In genomic region chr19:39349326-39349725, GRCh38 we compare ENCODE assay signal across 19 cellular contexts. TPM values are rescaled to one million over a fixed set of nuclear protein-coding genes. Genes with fewer than 3 reads are reported as not detected.
DNase-seq lines count a peak whose midpoint lies in the region; ATAC-seq and TF ChIP-seq lines count a peak whose summit lies in the region.
"Had no signal": no experiment of that assay in that cellular context is flagged by ENCODE, and none has a peak within 500 bp of the region (broad histone marks: within the 10 kb centered on the region; RNA-seq: fewer than 3 reads in every experiment).

No MANE protein-coding gene starts in this region.

- no peak for DNase-seq in cardiac muscle cell (ENCODE audit: low read depth in 1 of 2, low spot score in 1 of 2)
- no peak for DNase-seq in left ventricle myocardium inferior
- peak; percentile 68 for DNase-seq in medulla oblongata (ENCODE audit: extremely low spot score)
- no peak for DNase-seq in C1 segment of cervical spinal cord (lab: John Stamatoyannopoulos, UW)
- no peak for DNase-seq in foreskin melanocyte
- DNase-seq: ACHN; CD4-positive, alpha-beta T cell; DND-41; GDM1; GM23248; NCI-H1092; NCI-H2107; NCI-H345; NCI-H526 treated with DMSO at 0.1 percent for 48 hours had no signal

- ATAC-seq in activated T-helper 17 cell treated with anti-CD3 and anti-CD28 coated beads, Interleukin-2, amount 50 U/mL, for 72 hours (replicated peaks), result no peak
- no peak for ATAC-seq in HG02884 (IDR thresholded peaks at IDR 0.05; ENCODE audit: unreplicated experiment)
- ATAC-seq: Right ventricle myocardium inferior had no signal

- H3K9me3 Mint-ChIP-seq in activated T-helper 17 cell treated with anti-CD3 and anti-CD28 coated beads, Interleukin-2, amount 50 U/mL, for 72 hours, result no peaks in the 10 kb centered on the region
- H3K9me3 Mint-ChIP-seq: CD4-positive, alpha-beta T cell; IgD-negative memory B cell had no signal

- H3K36me3 Mint-ChIP-seq in activated T-helper 17 cell treated with anti-CD3 and anti-CD28 coated beads, Interleukin-2, amount 50 U/mL, for 72 hours (ENCODE audit: low read depth), result peaks cover 79% of the 10 kb centered on the region

- peak overlapping the region; percentile 29 for H3K27ac ChIP-seq in cardiac muscle cell
- no peak overlapping the region for H3K27ac ChIP-seq in left ventricle myocardium inferior (replicated peaks)
- peak overlapping the region; percentile 72 for H3K27ac ChIP-seq in temporal lobe (ENCODE audit: low read depth, low read length)
- H3K27ac ChIP-seq: GM23248 had no signal

- no peaks in the 10 kb centered on the region for H3K27me3 Mint-ChIP-seq in activated T-helper 17 cell treated with anti-CD3 and anti-CD28 coated beads, Interleukin-2, amount 50 U/mL, for 72 hours
- H3K27me3 Mint-ChIP-seq: CD4-positive, alpha-beta T cell; IgD-negative memory B cell had no signal

- TF ChIP-seq CTCF in cardiac muscle cell (IDR thresholded peaks at IDR 0.05; ENCODE audit: low read depth, low read length) (no peak), left ventricle myocardium inferior (IDR thresholded peaks at IDR 0.05; ENCODE audit: borderline replicate concordance) (no peak)

- H3K4me1 Mint-ChIP-seq in activated T-helper 17 cell treated with anti-CD3 and anti-CD28 coated beads, Interleukin-2, amount 50 U/mL, for 72 hours, result peaks cover 45% of the 10 kb centered on the region

- intact Hi-C loops in left ventricle myocardium inferior (cut with micrococcal nuclease), result no loop called here

- H3K4me1 ChIP-seq in cardiac muscle cell (ENCODE audit: low read depth) (peaks cover 23% of the 10 kb centered on the region), left ventricle myocardium inferior (peaks cover 63% of the 10 kb centered on the region)

- H3K9me3 ChIP-seq in cardiac muscle cell (ENCODE audit: low read depth) (no peaks in the 10 kb centered on the region), left ventricle myocardium inferior (replicated peaks) (no peaks in the 10 kb centered on the region)

- H3K27ac Mint-ChIP-seq in activated T-helper 17 cell treated with anti-CD3 and anti-CD28 coated beads, Interleukin-2, amount 50 U/mL, for 72 hours, result peak overlapping the region; percentile 48
- H3K27ac Mint-ChIP-seq: CD4-positive, alpha-beta T cell had no signal

- H3K36me3 ChIP-seq in cardiac muscle cell (peaks cover 18% of the 10 kb centered on the region), left ventricle myocardium inferior (peaks cover 18% of the 10 kb centered on the region)

- no peak overlapping the region for H3K4me3 ChIP-seq in cardiac muscle cell
- no peak overlapping the region for H3K4me3 ChIP-seq in left ventricle myocardium inferior
- H3K4me3 ChIP-seq: GM23248 had no signal

- no peaks in the 10 kb centered on the region for H3K27me3 ChIP-seq in cardiac muscle cell
- H3K27me3 ChIP-seq in left ventricle myocardium inferior (ENCODE audit: low read depth), result no peaks in the 10 kb centered on the region

- H3K4me3 Mint-ChIP-seq in activated T-helper 17 cell treated with anti-CD3 and anti-CD28 coated beads, Interleukin-2, amount 50 U/mL, for 72 hours, result no peak overlapping the region
- H3K4me3 Mint-ChIP-seq: CD4-positive, alpha-beta T cell had no signal

RNA-seq across cellular contexts. Expression of gene SAMD4B, which starts 7.1 kb away (rescaled TPM):
- total RNA-seq in cardiac muscle cell (158 and 183 TPM in 2 replicates), left ventricle myocardium inferior (47.9 TPM), temporal lobe (20.9 TPM)
- 120 and 139 TPM in 2 replicates for polyA plus RNA-seq in cardiac muscle cell
- 10 to 100 TPM; 52.8 to 75.1 TPM for total RNA-seq in activated T-helper 17 cell treated with anti-CD3 and anti-CD28 coated beads, Interleukin-2, amount 50 U/mL, for 72 hours

RNA-seq across cellular contexts. Expression of gene GMFG, which starts 13.5 kb away (rescaled TPM):
- not detected in 2 replicates for total RNA-seq in cardiac muscle cell
- polyA plus RNA-seq in cardiac muscle cell, result 2.3 and 3.2 TPM in 2 replicates
- total RNA-seq in left ventricle myocardium inferior, result 15.6 TPM
- 100 to 1,000 TPM; 330 to 351 TPM for total RNA-seq in activated T-helper 17 cell treated with anti-CD3 and anti-CD28 coated beads, Interleukin-2, amount 50 U/mL, for 72 hours
- total RNA-seq in temporal lobe, result 2.0 TPM
- total RNA-seq: GM23248 had no signal

RNA-seq across cellular contexts. Expression of gene LRFN1, which starts 28.7 kb away (rescaled TPM):
- total RNA-seq in cardiac muscle cell (10.3 and 19.4 TPM in 2 replicates), left ventricle myocardium inferior (0.08 TPM), temporal lobe (9.8 TPM)
- 12.4 and 18.6 TPM in 2 replicates for polyA plus RNA-seq in cardiac muscle cell
- 1 to 10 TPM; 3.7 to 10.0 TPM for total RNA-seq in activated T-helper 17 cell treated with anti-CD3 and anti-CD28 coated beads, Interleukin-2, amount 50 U/mL, for 72 hours
- total RNA-seq: GM23248 had no signal
- polyA plus RNA-seq: GM23248 had no signal

RNA-seq across cellular contexts. Expression of gene PAF1, which starts 41.6 kb away (rescaled TPM):
- total RNA-seq in cardiac muscle cell, result 61.9 and 62.2 TPM in 2 replicates
- 64.4 and 78.3 TPM in 2 replicates for polyA plus RNA-seq in cardiac muscle cell
- 33.2 TPM for total RNA-seq in left ventricle myocardium inferior
- total RNA-seq in activated T-helper 17 cell treated with anti-CD3 and anti-CD28 coated beads, Interleukin-2, amount 50 U/mL, for 72 hours, result 10 to 100 TPM; 46.6 to 58.6 TPM
- 21.6 TPM for total RNA-seq in temporal lobe

RNA-seq across cellular contexts. Expression of gene MED29, which starts 41.9 kb away (rescaled TPM):
- total RNA-seq in cardiac muscle cell (43.8 and 70.6 TPM in 2 replicates), left ventricle myocardium inferior (25.7 TPM), temporal lobe (16.2 TPM)
- 59.6 and 67.3 TPM in 2 replicates for polyA plus RNA-seq in cardiac muscle cell
- 10 to 100 TPM; 24.6 to 27.7 TPM for total RNA-seq in activated T-helper 17 cell treated with anti-CD3 and anti-CD28 coated beads, Interleukin-2, amount 50 U/mL, for 72 hours

Comparison
In these comparisons a context has a peak if more than half of its experiments do, and no peak if none do; other contexts are left out.
1. RNA of gene GMFG, which starts 13.5 kb away (total RNA-seq): 330 to 351 TPM in activated T-helper 17 cell treated with anti-CD3 and anti-CD28 coated beads, Interleukin-2, amount 50 U/mL, for 72 hours; 15.6 TPM in left ventricle myocardium inferior (single experiment), 2.0 TPM in temporal lobe (single experiment) and not detected in cardiac muscle cell; every median in the first group is over 10 times any median in the second.